Comparison of ENCODE assay signal across 11 cellular contexts in genomic region chr9:114000063-114000454, GRCh38.
"Had no signal": no experiment of that assay in that cellular context is flagged by ENCODE, and none has a peak within 500 bp of the region (broad histone marks: within the 10 kb centered on the region; RNA-seq: fewer than 3 reads in every experiment).

No MANE protein-coding gene starts in this region.

- H3K36me3 ChIP-seq: lower lobe of right lung, neutrophil, right lobe of liver, uterus had no signal

- H3K9me3 ChIP-seq: body of pancreas, lower lobe of right lung, neutrophil, right lobe of liver, uterus had no signal

- H3K4me1 ChIP-seq: body of pancreas had no signal

- H3K9me3 Mint-ChIP-seq: activated naive CD4-positive, alpha-beta T cell treated with anti-CD3 and anti-CD28 coated beads, Interleukin-2, amount 10 ng/mL, durations not matched to agents 7 days and 5 days had no signal

- H3K36me3 Mint-ChIP-seq: activated naive CD4-positive, alpha-beta T cell treated with anti-CD3 and anti-CD28 coated beads, Interleukin-2, amount 10 ng/mL, durations not matched to agents 7 days and 5 days; naive thymus-derived CD4-positive, alpha-beta T cell had no signal

- H3K27ac ChIP-seq: body of pancreas, lower lobe of right lung, neutrophil, right lobe of liver, uterus had no signal

- H3K27me3 ChIP-seq: body of pancreas, right lobe of liver, uterus had no signal

- H3K4me1 Mint-ChIP-seq: activated CD4-positive, alpha-beta T cell treated with anti-CD3 and anti-CD28 coated beads for 36 hours; activated naive CD4-positive, alpha-beta T cell treated with anti-CD3 and anti-CD28 coated beads, Interleukin-2, amount 10 ng/mL, durations not matched to agents 7 days and 5 days; naive thymus-derived CD4-positive, alpha-beta T cell had no signal

- H3K4me3 ChIP-seq: body of pancreas, lower lobe of right lung, right lobe of liver, uterus had no signal

- H3K27me3 Mint-ChIP-seq: activated CD4-positive, alpha-beta T cell treated with anti-CD3 and anti-CD28 coated beads for 36 hours; activated naive CD4-positive, alpha-beta T cell treated with anti-CD3 and anti-CD28 coated beads, Interleukin-2, amount 10 ng/mL, durations not matched to agents 7 days and 5 days had no signal

- H3K27ac Mint-ChIP-seq: activated CD4-positive, alpha-beta T cell treated with anti-CD3 and anti-CD28 coated beads for 36 hours; activated naive CD4-positive, alpha-beta T cell treated with anti-CD3 and anti-CD28 coated beads, Interleukin-2, amount 10 ng/mL, durations not matched to agents 7 days and 5 days; naive thymus-derived CD4-positive, alpha-beta T cell had no signal

- DNase-seq: activated CD4-positive, alpha-beta T cell treated with anti-CD3 and anti-CD28 coated beads for 36 hours; activated naive CD4-positive, alpha-beta T cell treated with anti-CD3 and anti-CD28 coated beads, Interleukin-2, amount 10 ng/mL, durations not matched to agents 7 days and 5 days; central memory CD4-positive, alpha-beta T cell; lower lobe of right lung; stimulated activated naive CD4-positive, alpha-beta T cell treated with Interleukin-2 at 50 U/mL for 16 hours; T-helper 9 cell had no signal

- H3K4me3 Mint-ChIP-seq: activated CD4-positive, alpha-beta T cell treated with anti-CD3 and anti-CD28 coated beads for 36 hours; activated naive CD4-positive, alpha-beta T cell treated with anti-CD3 and anti-CD28 coated beads, Interleukin-2, amount 10 ng/mL, durations not matched to agents 7 days and 5 days; naive thymus-derived CD4-positive, alpha-beta T cell had no signal
